ENCODE assay signal across 10 cellular contexts in the genomic region with DNA sequence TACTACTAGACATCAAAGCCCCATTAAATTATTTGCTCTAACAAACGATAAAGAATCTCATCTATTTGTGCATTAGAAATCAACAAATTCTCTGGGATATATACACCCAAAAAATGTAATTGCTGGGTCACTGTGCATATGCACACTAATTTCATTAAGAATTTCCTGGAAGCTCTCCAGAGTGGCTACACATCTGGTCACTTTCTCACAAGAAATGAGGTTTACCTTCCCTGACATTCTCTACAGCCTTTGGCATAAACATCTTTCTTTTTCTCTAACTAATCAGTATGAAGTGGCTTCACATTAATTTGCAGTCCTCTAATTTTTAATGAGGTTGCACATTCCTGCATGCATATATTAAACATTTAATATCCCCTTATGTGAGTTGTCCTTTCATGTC.
"Had no signal": no experiment of that assay in that cellular context is flagged by ENCODE, and none has a peak within 500 bp of the region (broad histone marks: within the 10 kb centered on the region; RNA-seq: fewer than 3 reads in every experiment).

No MANE protein-coding gene starts in this region.

- FAIRE-seq: H1, H54 had no signal

- H3K9me3 ChIP-seq: HAP-1 had no signal

- H2AFZ ChIP-seq: GM23248, GM23338 had no signal

- H3K4me3 ChIP-seq: GM23248, GM23338, HAP-1 had no signal

- H3K9ac ChIP-seq: GM23248 had no signal

- ATAC-seq: GM23338, HCT116 had no signal

- H3K4me1 ChIP-seq: HAP-1 had no signal

- H3K27ac Mint-ChIP-seq: GM23338, H9, HFFc6 had no signal

- DNase-seq: GM23248, GOT3, H9, HCEC 1CT, HFFc6 had no signal

- H3K36me3 ChIP-seq: HAP-1 had no signal

- H3K9me3 Mint-ChIP-seq: GM23338, H9 had no signal

- H3K4me2 ChIP-seq: GM23338 had no signal

- H3K4me3 Mint-ChIP-seq: GM23338, H9, HFFc6 had no signal

- H3K27ac ChIP-seq: GM23248 had no signal
